ENCODE assay signal across 14 cellular contexts in the genomic region with DNA sequence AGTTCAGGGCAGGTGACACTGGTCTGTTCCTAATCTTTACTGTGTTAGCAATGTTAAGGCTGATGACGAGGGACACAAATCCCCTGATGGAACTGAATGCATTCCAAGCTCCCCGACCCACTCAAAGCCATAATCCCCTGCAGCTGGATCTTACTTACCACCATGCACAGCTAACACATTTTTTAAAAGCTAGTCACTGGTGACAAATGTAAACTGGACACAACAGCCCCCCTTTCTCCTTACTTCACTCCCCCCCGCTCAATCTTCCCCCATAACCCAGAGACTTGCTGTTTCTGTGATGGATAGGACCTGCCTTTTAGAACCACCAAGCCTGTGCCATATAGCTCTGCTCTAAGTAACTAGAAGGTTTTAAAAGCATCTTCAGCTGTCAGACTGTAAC. TPM values are rescaled to one million over a fixed set of nuclear protein-coding genes. Genes with fewer than 3 reads are reported as not detected.
A peak's percentile ranks its signal among the peaks of the same experiment; 100 is the strongest.
DNase-seq lines count a peak whose midpoint lies in the region; ATAC-seq and TF ChIP-seq lines count a peak whose summit lies in the region.
"Had no signal": no experiment of that assay in that cellular context is flagged by ENCODE, and none has a peak within 500 bp of the region (broad histone marks: within the 10 kb centered on the region; RNA-seq: fewer than 3 reads in every experiment).

No MANE protein-coding gene starts in this region.

- H3K9me3 Mint-ChIP-seq in H9 (no peaks in the 10 kb centered on the region), glutamatergic neuron (ENCODE audit: unreplicated experiment) (no peaks in the 10 kb centered on the region)

- no peaks in the 10 kb centered on the region for H3K23me2 ChIP-seq in H9 (ENCODE audit: insufficient read length, low read depth, low read length, poor library complexity, severe bottlenecking)

- TF ChIP-seq CTCF in H9 (conservative IDR thresholded peaks at IDR 0.05) (no peak), WI38 (IDR thresholded peaks at IDR 0.05; ENCODE audit: low read depth, low read length) (no peak), glutamatergic neuron (IDR thresholded peaks at IDR 0.05; ENCODE audit: partially characterized antibody, unreplicated experiment) (no peak), smooth muscle cell (IDR thresholded peaks at IDR 0.05; ENCODE audit: borderline replicate concordance, insufficient read depth, poor library complexity, severe bottlenecking) (no peak)

- H3K4ac ChIP-seq in H9 (ENCODE audit: low read depth, low read length): no peak overlapping the region

- H4K5ac ChIP-seq in H9 (ENCODE audit: insufficient read length, low read depth, low read length): no peak overlapping the region

- no peak overlapping the region for H2AK5ac ChIP-seq in H9 (ENCODE audit: insufficient read length, low read length)

- H3K56ac ChIP-seq in H9 (ENCODE audit: insufficient read length, low read depth, low read length): no peak overlapping the region

- ATAC-seq in GM19328 (IDR thresholded peaks at IDR 0.05; ENCODE audit: unreplicated experiment) (no peak), GM21526 (IDR thresholded peaks at IDR 0.05; ENCODE audit: low FRiP score, unreplicated experiment) (no peak)

- H3K23ac ChIP-seq in H9 (ENCODE audit: insufficient read length, low read depth, low read length): no peak overlapping the region

- H3K36me3 ChIP-seq in smooth muscle cell (ENCODE audit: low read depth): no peaks in the 10 kb centered on the region

- no peak overlapping the region for H2BK15ac ChIP-seq in H9 (ENCODE audit: low read depth, low read length)

- no peak overlapping the region for H3T11ph ChIP-seq in H9 (ENCODE audit: low read length)

- no peak overlapping the region for H3K9ac ChIP-seq in H9 (ENCODE audit: extremely low read depth, insufficient read length, low read length)
- H3K9ac ChIP-seq in smooth muscle cell (ENCODE audit: low read depth): peak overlapping the region; percentile 70

- H3K4me1 Mint-ChIP-seq in H9 (peaks cover 60 to 63% of the 10 kb centered on the region in 2 experiments), glutamatergic neuron (ENCODE audit: low read depth, unreplicated experiment) (peaks cover 29% of the 10 kb centered on the region)

- H3K4me2 ChIP-seq in H9 (ENCODE audit: insufficient read depth, insufficient read length, low read length) (no peak overlapping the region), smooth muscle cell (peak overlapping the region; percentile 79)

- peak overlapping the region; percentile 20 to 67 (median 63); a peak in 5 of 7 replicates for H3K27ac Mint-ChIP-seq in H9
- peak overlapping the region; percentile 5 for H3K27ac Mint-ChIP-seq in glutamatergic neuron (ENCODE audit: unreplicated experiment)
- H3K27ac Mint-ChIP-seq: activated naive CD8-positive, alpha-beta T cell had no signal

- no peak overlapping the region for H3K14ac ChIP-seq in H9 (ENCODE audit: insufficient read depth, low read length)

- H3F3A ChIP-seq in smooth muscle cell (ENCODE audit: low read depth): peaks cover 15% of the 10 kb centered on the region

- H3K27me3 ChIP-seq in H9 (ENCODE audit: insufficient read depth, low read length) (no peaks in the 10 kb centered on the region), smooth muscle cell (ENCODE audit: low read depth) (no peaks in the 10 kb centered on the region)

- H2BK12ac ChIP-seq in H9 (ENCODE audit: insufficient read length, low read depth, low read length): no peak overlapping the region

- no peak overlapping the region for H4K91ac ChIP-seq in H9 (ENCODE audit: insufficient read length, low read depth, low read length)

- DNase-seq in H9 (no peak), glutamatergic neuron (no peak), smooth muscle cell (lab: John Stamatoyannopoulos, UW; ENCODE audit: unreplicated experiment) (no peak), SKM-1 (lab: John Stamatoyannopoulos, UW; ENCODE audit: unreplicated experiment) (no peak)
- DNase-seq in activated CD4-positive, CD25-positive, alpha-beta regulatory T cell treated with anti-CD3 and anti-CD28 coated beads, Interleukin-2, amount 50 U/mL, for 72 hours: no peak
- DNase-seq: activated CD4-positive, alpha-beta T cell treated with anti-CD3 and anti-CD28 coated beads, Interleukin-2, amount 50 U/mL, for 4 hours; NCI-H446; occipital lobe; SHP77 treated with DMSO at 0.1 percent for 48 hours; stimulated activated CD4-positive, alpha-beta T cell treated with anti-CD3 and anti-CD28 coated beads, Interleukin-4, amount 100 ng/mL, for 24 hours had no signal

- H3K4me1 ChIP-seq in H9 (ENCODE audit: insufficient read depth, low read length) (peaks cover 10% of the 10 kb centered on the region; the same call in 1 of the 2 replicates), smooth muscle cell (ENCODE audit: low read depth) (peaks cover 49% of the 10 kb centered on the region)

- no peak overlapping the region for H4K8ac ChIP-seq in H9 (replicated peaks; ENCODE audit: insufficient read length, low read depth, low read length)

- H3K27me3 Mint-ChIP-seq in H9 (ENCODE audit: low read depth): no peaks in the 10 kb centered on the region
- no peaks in the 10 kb centered on the region for H3K27me3 Mint-ChIP-seq in glutamatergic neuron (ENCODE audit: unreplicated experiment)

- H3K4me3 ChIP-seq in WI38 (ENCODE audit: low read depth, low read length): peak overlapping the region; percentile 18; the same call in 1 of the 2 replicates
- no peak overlapping the region for H3K4me3 ChIP-seq in smooth muscle cell

- H3K27ac ChIP-seq in H9 (ENCODE audit: insufficient read length, low read depth, low read length) (no peak overlapping the region), smooth muscle cell (ENCODE audit: low read depth) (peak overlapping the region; percentile 94)

- H3K4me3 Mint-ChIP-seq in H9 (no peak overlapping the region), glutamatergic neuron (ENCODE audit: unreplicated experiment) (no peak overlapping the region)
- H3K4me3 Mint-ChIP-seq: activated naive CD8-positive, alpha-beta T cell had no signal

- no peaks in the 10 kb centered on the region for H3K9me3 ChIP-seq in H9 (ENCODE audit: control insufficient read depth, low read depth, low read length)
- no peaks in the 10 kb centered on the region for H3K9me3 ChIP-seq in smooth muscle cell (replicated peaks; ENCODE audit: low read depth)

- WGBS in H9 (ENCODE audit: extremely low coverage, insufficient read length, low lambda C conversion rate): no CpG with 5 or more reads among the region's 3 CpGs
- WGBS in smooth muscle cell (ENCODE audit: low lambda C conversion rate): 5% methylated on average over 3 of the region's 3 CpGs

- no peaks in the 10 kb centered on the region for H3K79me2 ChIP-seq in H9 (ENCODE audit: insufficient read depth, low read length)
- peaks cover 6% of the 10 kb centered on the region for H3K79me2 ChIP-seq in smooth muscle cell (ENCODE audit: low read depth)

- no peak overlapping the region for H2BK20ac ChIP-seq in H9 (ENCODE audit: low read depth, low read length, poor library complexity, severe bottlenecking)

- H2AFZ ChIP-seq in H9 (ENCODE audit: low read length) (no peak overlapping the region), smooth muscle cell (ENCODE audit: low read depth) (no peak overlapping the region)

- peaks cover 0 to 5% (median 2%) of the 10 kb centered on the region in 3 experiments; a peak in 1 of 7 replicates for H3K36me3 Mint-ChIP-seq in H9 (ENCODE audit: insufficient read depth in 1 of 3, low read depth in 3 of 3)
- H3K36me3 Mint-ChIP-seq in glutamatergic neuron (ENCODE audit: unreplicated experiment): no peaks in the 10 kb centered on the region
- H3K36me3 Mint-ChIP-seq: activated naive CD8-positive, alpha-beta T cell had no signal

- H4K20me1 ChIP-seq in H9 (ENCODE audit: control insufficient read depth, insufficient read depth, insufficient read length) (no peaks in the 10 kb centered on the region), smooth muscle cell (ENCODE audit: low read depth) (no peaks in the 10 kb centered on the region)

- H3K18ac ChIP-seq in H9 (ENCODE audit: insufficient read length, low read depth, low read length): no peak overlapping the region

- no peak overlapping the region for H2BK5ac ChIP-seq in H9 (ENCODE audit: insufficient read length, low read length)

- H2BK120ac ChIP-seq in H9 (ENCODE audit: low read depth, low read length, poor library complexity, severe bottlenecking): no peak overlapping the region

- no peaks in the 10 kb centered on the region for H3K79me1 ChIP-seq in H9 (ENCODE audit: insufficient read depth, low read depth, low read length, poor library complexity, severe bottlenecking)

RNA-seq across cellular contexts. Expression of gene BNC2, which starts 44.5 kb away (rescaled TPM):
- total RNA-seq in H9 (2021): 40.8 and 43.6 TPM in 2 replicates
- total RNA-seq in glutamatergic neuron (ENCODE audit: unreplicated experiment): 15.2 TPM
- 13.4 and 13.5 TPM in 2 replicates for total RNA-seq in smooth muscle cell
- 7.1 and 11.6 TPM in 2 replicates for polyA plus RNA-seq in smooth muscle cell
